In genomic region chr3:48130321-48130881, GRCh38 we compare ENCODE assay signal across 8 cellular contexts. TPM values are rescaled to one million over a fixed set of nuclear protein-coding genes. Genes with fewer than 3 reads are reported as not detected.
A peak's percentile ranks its signal among the peaks of the same experiment; 100 is the strongest.
DNase-seq lines count a peak whose midpoint lies in the region; ATAC-seq and TF ChIP-seq lines count a peak whose summit lies in the region.

No MANE protein-coding gene starts in this region.

- no peaks in the 10 kb centered on the region for H3K79me2 ChIP-seq in hepatocyte

- H3K27me3 ChIP-seq in ascending aorta (no peaks in the 10 kb centered on the region), hepatocyte (no peaks in the 10 kb centered on the region)

- no peaks in the 10 kb centered on the region for H4K20me1 ChIP-seq in hepatocyte (ENCODE audit: insufficient read depth, poor library complexity, severe bottlenecking)

- DNase-seq in Caki2 (ENCODE audit: low read depth): peak; percentile 66
- peak; percentile 38 to 80 for DNase-seq in ascending aorta (ENCODE audit: low spot score in 2 of 2)
- DNase-seq in hepatocyte (ENCODE audit: low spot score): peak; percentile 60
- peak; percentile 62 for DNase-seq in pulmonary artery endothelial cell (ENCODE audit: low read depth, low spot score)
- DNase-seq in NCI-H2171 (lab: John Stamatoyannopoulos, UW): no peak
- no peak for DNase-seq in DMS114 treated with DMSO at 0.1 percent for 48 hours (lab: John Stamatoyannopoulos, UW; ENCODE audit: unreplicated experiment)
- no peak for DNase-seq in NCI-H2107 (lab: John Stamatoyannopoulos, UW)

- H3K9me3 ChIP-seq in ascending aorta (no peaks in the 10 kb centered on the region), hepatocyte (ENCODE audit: low read depth) (no peaks in the 10 kb centered on the region)

- peak overlapping the region; percentile 26 for H2AFZ ChIP-seq in hepatocyte

- H3K9me2 ChIP-seq in hepatocyte (replicated peaks; ENCODE audit: insufficient read depth): no peaks in the 10 kb centered on the region

- intact Hi-C loops in ascending aorta (cut with DNase I): no loop called here

- WGBS in hepatocyte (ENCODE audit: low lambda C conversion rate, missing lambda C conversion rate): 51% methylated on average over 8 of the region's 8 CpGs

- ATAC-seq in HG02588 (IDR thresholded peaks at IDR 0.05; ENCODE audit: unreplicated experiment): no peak

- H3K4me1 ChIP-seq in ascending aorta (peaks cover 0 to 12% of the 10 kb centered on the region in 2 donors), hepatocyte (ENCODE audit: insufficient read depth) (peaks cover 13% of the 10 kb centered on the region)

- no peaks in the 10 kb centered on the region for H3K36me3 ChIP-seq in ascending aorta
- H3K36me3 ChIP-seq in hepatocyte (replicated peaks; ENCODE audit: insufficient read depth, low read depth): no peaks in the 10 kb centered on the region

- peak overlapping the region; percentile 49 for H3K4me2 ChIP-seq in hepatocyte

- H3K4me3 ChIP-seq in ascending aorta: no peak overlapping the region
- H3K4me3 ChIP-seq in hepatocyte: no peak overlapping the region

- in situ Hi-C loops in Caki2 (cut with HindIII; ENCODE audit: low pct_unique_long_range_greater_than_20kb, low sequenced_read_pairs): no loop called here

- H3K27ac ChIP-seq in ascending aorta (peak overlapping the region; percentile 74 to 77), hepatocyte (peak overlapping the region; percentile 81)

- TF ChIP-seq CTCF in ascending aorta (IDR thresholded peaks at IDR 0.05) (no peak), hepatocyte (IDR thresholded peaks at IDR 0.05; ENCODE audit: poor library complexity) (no peak)

RNA-seq across cellular contexts. Expression of gene CDC25A, which starts 57.8 kb away (rescaled TPM):
- 7.7 and 12.0 TPM in 2 replicates for total RNA-seq in Caki2 (2014; rRNA removed; shearing (Covaris generic); ENCODE audit: low replicate concordance)
- total RNA-seq in ascending aorta: not detected
- total RNA-seq in hepatocyte: 5.3 and 7.9 TPM in 2 replicates
- polyA plus RNA-seq in hepatocyte: 3.7 and 5.5 TPM in 2 replicates
- total RNA-seq in pulmonary artery endothelial cell: 15.8 and 27.2 TPM in 2 replicates

Comparison
In these comparisons a context has a peak if more than half of its experiments do, and no peak if none do; other contexts are left out.
1. DNase-seq: peak in Caki2 (single experiment), ascending aorta (2 of 2), hepatocyte (single experiment) and pulmonary artery endothelial cell (single experiment); none in NCI-H2171 (single experiment), DMS114 treated with DMSO at 0.1 percent for 48 hours (single experiment) and NCI-H2107 (single experiment).